ENCODE assay signal across 10 cellular contexts in genomic region chr7:111855842-111856227, GRCh38.
DNase-seq lines count a peak whose midpoint lies in the region; TF ChIP-seq lines count a peak whose summit lies in the region.
"Had no signal": no experiment of that assay in that cellular context is flagged by ENCODE, and none has a peak within 500 bp of the region (broad histone marks: within the 10 kb centered on the region; RNA-seq: fewer than 3 reads in every experiment).

No MANE protein-coding gene starts in this region.

- DNase-seq in DMS 273 (lab: John Stamatoyannopoulos, UW; ENCODE audit: unreplicated experiment) (peak; percentile 77), M059J (ENCODE audit: low read depth) (peak; percentile 25), dorsolateral prefrontal cortex (peak in 6 of 10 donors; percentile 27 to 53 (median 45)), lung microvascular endothelial cell (ENCODE audit: low read depth in 2 of 2) (peak; percentile 41 to 73), NCI-H1105 treated with DMSO at 0.1 percent for 48 hours (lab: John Stamatoyannopoulos, UW) (no peak), CD1c-positive myeloid dendritic cell (ENCODE audit: extremely low spot score) (no peak), retina (no peak)
- no peak for DNase-seq in effector memory CD4-positive, alpha-beta T cell
- DNase-seq: activated naive CD4-positive, alpha-beta T cell treated with Interleukin-2 at 50 U/mL for 16 hours had no signal

- peak overlapping the region in 48 of 59 donors; percentile 1 to 83 (median 60) for H3K27ac ChIP-seq in dorsolateral prefrontal cortex
- H3K27ac ChIP-seq in effector memory CD4-positive, alpha-beta T cell (ENCODE audit: insufficient read depth, low read length, poor library complexity, severe bottlenecking), result no peak overlapping the region

- H3K4me3 ChIP-seq in dorsolateral prefrontal cortex, result no peak overlapping the region
- H3K4me3 ChIP-seq in effector memory CD4-positive, alpha-beta T cell (ENCODE audit: insufficient read depth, low read depth, low read length, poor library complexity, severe bottlenecking), result no peak overlapping the region
- H3K4me3 ChIP-seq: K562 had no signal

- H3K9me3 ChIP-seq in effector memory CD4-positive, alpha-beta T cell (ENCODE audit: control insufficient read depth, low read length), result no peaks in the 10 kb centered on the region

- H3K4me1 ChIP-seq in effector memory CD4-positive, alpha-beta T cell (ENCODE audit: control insufficient read depth, insufficient read depth, low read length, poor library complexity, severe bottlenecking), result no peaks in the 10 kb centered on the region

- intact Hi-C loops in dorsolateral prefrontal cortex (cut with DNase I), result loop anchor here (2.0 to 5.0 kb wide), 2 partner anchors 104 to 113 kb away; no protein-coding TSS in a partner anchor

- no peaks in the 10 kb centered on the region for H3K27me3 ChIP-seq in dorsolateral prefrontal cortex
- no peaks in the 10 kb centered on the region for H3K27me3 ChIP-seq in effector memory CD4-positive, alpha-beta T cell (replicated peaks; ENCODE audit: control insufficient read depth, insufficient read depth, low read length, poor library complexity, severe bottlenecking)

- peak in 22 of 56 donors; percentile 3 to 38 (median 24) for TF ChIP-seq CTCF in dorsolateral prefrontal cortex (IDR thresholded peaks at IDR 0.05 in 54 of 56, conservative IDR thresholded peaks at IDR 0.05 in 2 of 56; ENCODE audit: low read depth in 1 of 56, partially characterized antibody in 56 of 56)

- no peaks in the 10 kb centered on the region for H3K36me3 ChIP-seq in effector memory CD4-positive, alpha-beta T cell (ENCODE audit: control insufficient read depth, insufficient read depth, low read length)

Comparison
In these comparisons a context has a peak if more than half of its experiments do, and no peak if none do; other contexts are left out.
1. DNase-seq: peak in DMS 273 (single experiment), M059J (single experiment), dorsolateral prefrontal cortex (6 of 10) and lung microvascular endothelial cell (2 of 2); none in NCI-H1105 treated with DMSO at 0.1 percent for 48 hours (single experiment), CD1c-positive myeloid dendritic cell (single experiment), effector memory CD4-positive, alpha-beta T cell (0 of 3) and retina (single experiment).